Comparison of ENCODE assay signal across 15 cellular contexts in genomic region chr6:25404094-25404493, GRCh38.
DNase-seq lines count a peak whose midpoint lies in the region; ATAC-seq and TF ChIP-seq lines count a peak whose summit lies in the region.
"Had no signal": no experiment of that assay in that cellular context is flagged by ENCODE, and none has a peak within 500 bp of the region (broad histone marks: within the 10 kb centered on the region; RNA-seq: fewer than 3 reads in every experiment).

No MANE protein-coding gene starts in this region.

- H3K79me2 ChIP-seq in SU-DHL-6 (ENCODE audit: insufficient read depth, low read length), result peaks cover 24% of the 10 kb centered on the region; the same call in 1 of the 2 replicates

- H3K4me2 ChIP-seq in BLaER1 treated with 17β-estradiol and CSF1 and Interleukin-3, amounts not matched to agents 10 nM and 100 nM, result peak overlapping the region; percentile 41 to 77 (median 63); a peak in 21 of 22 replicates
- peak overlapping the region; percentile 85 for H3K4me2 ChIP-seq in SU-DHL-6 (ENCODE audit: low read depth, low read length, poor library complexity, severe bottlenecking)

- POLR2A ChIA-PET in naive thymus-derived CD4-positive, alpha-beta T cell (lab: Charles Lee), result interaction anchor here (0.6 to 6.0 kb wide), 11 partner anchors 8 to 124 kb away, joined by 3 to 88 read pairs (median 8); partner anchors contain the start of gene CARMIL1
- POLR2A ChIA-PET in activated CD4-positive, alpha-beta T cell treated with anti-CD3 and anti-CD28 coated beads for 36 hours (lab: Charles Lee), result interaction anchor here (0.6 to 1.1 kb wide), 2 partner anchors 15 to 53 kb away, joined by 3 to 6 read pairs; no protein-coding TSS in a partner anchor

- CTCF ChIA-PET in Calu3 (lab: Charles Lee), result interaction anchor here (0.5 to 1.9 kb wide), 3 partner anchors 26 to 86 kb away, joined by 5 to 8 read pairs (median 5); no protein-coding TSS in a partner anchor
- CTCF ChIA-PET in naive thymus-derived CD4-positive, alpha-beta T cell (lab: Charles Lee), result interaction anchor here (1.0 to 3.5 kb wide), 7 partner anchors 28 to 125 kb away, joined by 4 to 30 read pairs (median 9); partner anchors contain the start of gene CARMIL1
- CTCF ChIA-PET in activated CD4-positive, alpha-beta T cell treated with anti-CD3 and anti-CD28 coated beads for 36 hours (lab: Charles Lee), result interaction anchor here (1.0 to 1.2 kb wide), 2 partner anchors 16 to 51 kb away, joined by 3 read pairs; no protein-coding TSS in a partner anchor

- no peaks in the 10 kb centered on the region for H3K27me3 ChIP-seq in BLaER1 treated with 17β-estradiol and CSF1 and Interleukin-3, amounts not matched to agents 10 nM and 100 nM
- H3K27me3 ChIP-seq in SU-DHL-6 (ENCODE audit: low read length), result no peaks in the 10 kb centered on the region
- H3K27me3 ChIP-seq in naive thymus-derived CD4-positive, alpha-beta T cell (ENCODE audit: control insufficient read depth in 2 of 2, insufficient read depth in 2 of 2, low read length in 2 of 2), result no peaks in the 10 kb centered on the region
- H3K27me3 ChIP-seq: heart left ventricle had no signal

- ATAC-seq in naive thymus-derived CD4-positive, alpha-beta T cell, result no peak
- no peak for ATAC-seq in activated CD4-positive, alpha-beta T cell treated with anti-CD3 and anti-CD28 coated beads for 36 hours
- no peak for ATAC-seq in GM18505 (IDR thresholded peaks at IDR 0.05; ENCODE audit: unreplicated experiment)
- ATAC-seq: K562 had no signal

- no peak overlapping the region for H2AFZ ChIP-seq in SU-DHL-6 (ENCODE audit: low read depth, low read length, severe bottlenecking)

- no peaks in the 10 kb centered on the region for H3K9me2 ChIP-seq in SU-DHL-6 (replicated peaks; ENCODE audit: insufficient read depth, low read length)

- H3F3A ChIP-seq in SU-DHL-6 (ENCODE audit: insufficient read depth), result peaks cover 44% of the 10 kb centered on the region

- BruUV-seq in Calu3 (replicated peaks; lab: Mats Ljungman, UMichigan), result no TSS peak

- no peaks in the 10 kb centered on the region for H3K9me3 ChIP-seq in BLaER1 treated with 17β-estradiol and CSF1 and Interleukin-3, amounts not matched to agents 10 nM and 100 nM (replicated peaks in 1 of 11)
- H3K9me3 ChIP-seq in SU-DHL-6 (ENCODE audit: insufficient read depth, low read length), result no peaks in the 10 kb centered on the region
- H3K9me3 ChIP-seq in naive thymus-derived CD4-positive, alpha-beta T cell (ENCODE audit: control insufficient read depth in 2 of 3, low read length in 3 of 3), result no peaks in the 10 kb centered on the region
- H3K9me3 ChIP-seq: heart left ventricle had no signal

- peaks cover 5% of the 10 kb centered on the region for H3K36me3 Mint-ChIP-seq in Calu3 (ENCODE audit: insufficient read depth, unreplicated experiment)
- peaks cover 0 to 7% (median 0%) of the 10 kb centered on the region in 5 donors for H3K36me3 Mint-ChIP-seq in naive thymus-derived CD4-positive, alpha-beta T cell
- H3K36me3 Mint-ChIP-seq in activated CD4-positive, alpha-beta T cell treated with anti-CD3 and anti-CD28 coated beads for 36 hours (ENCODE audit: low read depth), result no peaks in the 10 kb centered on the region
- H3K36me3 Mint-ChIP-seq: memory B cell had no signal

- H3K9me3 Mint-ChIP-seq in Calu3 (ENCODE audit: low read depth, unreplicated experiment), result no peaks in the 10 kb centered on the region
- no peaks in the 10 kb centered on the region for H3K9me3 Mint-ChIP-seq in naive thymus-derived CD4-positive, alpha-beta T cell
- H3K9me3 Mint-ChIP-seq in activated CD4-positive, alpha-beta T cell treated with anti-CD3 and anti-CD28 coated beads for 36 hours (ENCODE audit: low read depth), result no peaks in the 10 kb centered on the region
- H3K9me3 Mint-ChIP-seq: memory B cell had no signal

- H3K4me1 ChIP-seq in BLaER1 treated with 17β-estradiol and CSF1 and Interleukin-3, amounts not matched to agents 10 nM and 100 nM, result peaks cover 21 to 34% (median 24%) of the 10 kb centered on the region in 10 experiments
- peaks cover 16 to 41% of the 10 kb centered on the region in 2 donors for H3K4me1 ChIP-seq in naive thymus-derived CD4-positive, alpha-beta T cell (ENCODE audit: control insufficient read depth in 2 of 2, insufficient read depth in 2 of 2, low read length in 2 of 2)

- in situ Hi-C loops in KBM-7 (cut with MboI; ENCODE audit: low pct_unique_long_range_greater_than_20kb, low sequenced_read_pairs), result no loop called here

- TF ChIP-seq POLR2A in GM18505 (IDR thresholded peaks at IDR 0.05; ENCODE audit: borderline replicate concordance, extremely low read depth, insufficient read depth, insufficient read length), result no peak

- no peak overlapping the region for H3K27ac ChIP-seq in BLaER1 treated with 17β-estradiol and CSF1 and Interleukin-3, amounts not matched to agents 10 nM and 100 nM
- H3K27ac ChIP-seq in SU-DHL-6 (ENCODE audit: low read depth, low read length), result peak overlapping the region; percentile 86
- peak overlapping the region; percentile 71 for H3K27ac ChIP-seq in naive thymus-derived CD4-positive, alpha-beta T cell (ENCODE audit: low read depth, low read length)
- H3K27ac ChIP-seq: HL-60 had no signal

- peaks cover 0 to 21% (median 0%) of the 10 kb centered on the region in 11 experiments; a peak in 2 of 22 replicates for H4K20me1 ChIP-seq in BLaER1 treated with 17β-estradiol and CSF1 and Interleukin-3, amounts not matched to agents 10 nM and 100 nM
- no peaks in the 10 kb centered on the region for H4K20me1 ChIP-seq in SU-DHL-6 (ENCODE audit: low read depth, low read length)

- no peak overlapping the region for H3K9ac ChIP-seq in BLaER1 treated with 17β-estradiol and CSF1 and Interleukin-3, amounts not matched to agents 10 nM and 100 nM
- peak overlapping the region; percentile 32 for H3K9ac ChIP-seq in SU-DHL-6 (ENCODE audit: low read length)

- peak overlapping the region; percentile 49 for H3K4me3 Mint-ChIP-seq in Calu3 (ENCODE audit: low read depth, unreplicated experiment)
- peak overlapping the region in 1 of 10 donors; percentile 67 for H3K4me3 Mint-ChIP-seq in naive thymus-derived CD4-positive, alpha-beta T cell
- no peak overlapping the region for H3K4me3 Mint-ChIP-seq in activated CD4-positive, alpha-beta T cell treated with anti-CD3 and anti-CD28 coated beads for 36 hours
- H3K4me3 Mint-ChIP-seq: memory B cell had no signal

- no peak for TF ChIP-seq CTCF in Calu3 (IDR thresholded peaks at IDR 0.05; ENCODE audit: unreplicated experiment)
- no peak for TF ChIP-seq CTCF in SU-DHL-6 (IDR thresholded peaks at IDR 0.05; ENCODE audit: insufficient read depth, low read length, poor library complexity, severe bottlenecking)

- DNase-seq in Calu3 (no peak), KBM-7 (no peak)
- DNase-seq in naive thymus-derived CD4-positive, alpha-beta T cell, result peak in 1 of 9 donors; percentile 2
- DNase-seq in stimulated activated CD8-positive, alpha-beta memory T cell treated with anti-CD3 and anti-CD28 coated beads, Interleukin-4, amount 100 ng/mL, for 48 hours, result no peak
- no peak for DNase-seq in activated CD4-positive, alpha-beta T cell treated with anti-CD3 and anti-CD28 coated beads for 36 hours
- DNase-seq: heart left ventricle, NCI-H1417, NCI-H226, SHP77 had no signal

- peak overlapping the region; percentile 49 for H3K27ac Mint-ChIP-seq in Calu3 (ENCODE audit: unreplicated experiment)
- no peak overlapping the region for H3K27ac Mint-ChIP-seq in naive thymus-derived CD4-positive, alpha-beta T cell
- no peak overlapping the region for H3K27ac Mint-ChIP-seq in activated CD4-positive, alpha-beta T cell treated with anti-CD3 and anti-CD28 coated beads for 36 hours

- no peaks in the 10 kb centered on the region for H3K4me1 Mint-ChIP-seq in Calu3 (ENCODE audit: low read depth, unreplicated experiment)
- peaks cover 3 to 33% (median 21%) of the 10 kb centered on the region in 7 donors for H3K4me1 Mint-ChIP-seq in naive thymus-derived CD4-positive, alpha-beta T cell
- peaks cover 2% of the 10 kb centered on the region for H3K4me1 Mint-ChIP-seq in activated CD4-positive, alpha-beta T cell treated with anti-CD3 and anti-CD28 coated beads for 36 hours

- H3K27me3 Mint-ChIP-seq in Calu3 (ENCODE audit: unreplicated experiment), result no peaks in the 10 kb centered on the region
- H3K27me3 Mint-ChIP-seq in naive thymus-derived CD4-positive, alpha-beta T cell, result no peaks in the 10 kb centered on the region
- H3K27me3 Mint-ChIP-seq in activated CD4-positive, alpha-beta T cell treated with anti-CD3 and anti-CD28 coated beads for 36 hours, result no peaks in the 10 kb centered on the region
- H3K27me3 Mint-ChIP-seq: memory B cell had no signal

- no peak overlapping the region for H3K4me3 ChIP-seq in BLaER1 treated with 17β-estradiol and CSF1 and Interleukin-3, amounts not matched to agents 10 nM and 100 nM
- H3K4me3 ChIP-seq in SU-DHL-6 (ENCODE audit: insufficient read depth, low read length, poor library complexity, severe bottlenecking), result peak overlapping the region; percentile 17
- H3K4me3 ChIP-seq in naive thymus-derived CD4-positive, alpha-beta T cell (ENCODE audit: low read length), result peak overlapping the region; percentile 44
- H3K4me3 ChIP-seq: K562 had no signal

- no peaks in the 10 kb centered on the region for H3K36me3 ChIP-seq in BLaER1 treated with 17β-estradiol and CSF1 and Interleukin-3, amounts not matched to agents 10 nM and 100 nM
- H3K36me3 ChIP-seq in SU-DHL-6 (ENCODE audit: low read length), result no peaks in the 10 kb centered on the region
- H3K36me3 ChIP-seq in naive thymus-derived CD4-positive, alpha-beta T cell (ENCODE audit: control insufficient read depth in 2 of 3, insufficient read depth in 3 of 3, low read length in 3 of 3), result no peaks in the 10 kb centered on the region
- H3K36me3 ChIP-seq: heart left ventricle had no signal

- intact Hi-C loops in Calu3 (cut with micrococcal nuclease; ENCODE audit: unreplicated experiment), result loop anchor here (2.0 kb wide), 1 partner anchor 43 kb away; no protein-coding TSS in a partner anchor
- intact Hi-C loops in naive thymus-derived CD4-positive, alpha-beta T cell (cut with micrococcal nuclease), result loop anchor here in 1 of 2 donors (2.0 to 5.0 kb wide), 4 partner anchors 15 to 267 kb away; partner anchors contain the start of gene CARMIL1
- intact Hi-C loops in activated CD4-positive, alpha-beta T cell treated with anti-CD3 and anti-CD28 coated beads for 36 hours (cut with DNase I, micrococcal nuclease), result no loop called here

Comparison
In these comparisons a context has a peak if more than half of its experiments do, and no peak if none do; other contexts are left out.
1. H3K27ac ChIP-seq: peak in SU-DHL-6 (single experiment) and naive thymus-derived CD4-positive, alpha-beta T cell (single experiment); none in BLaER1 treated with 17β-estradiol and CSF1 and Interleukin-3, amounts not matched to agents 10 nM and 100 nM (0 of 11).
2. H3K4me3 ChIP-seq: peak in SU-DHL-6 (single experiment) and naive thymus-derived CD4-positive, alpha-beta T cell (single experiment); none in BLaER1 treated with 17β-estradiol and CSF1 and Interleukin-3, amounts not matched to agents 10 nM and 100 nM (0 of 10).